Comparison of ENCODE assay signal across 8 cellular contexts in genomic region chr7:91264083-91264923, GRCh38. TPM values are rescaled to one million over a fixed set of nuclear protein-coding genes. Genes with fewer than 3 reads are reported as not detected.
DNase-seq lines count a peak whose midpoint lies in the region; ATAC-seq and TF ChIP-seq lines count a peak whose summit lies in the region.

FZD1 (plus strand) TSS chr7:91264433; CDS start chr7:91264881, 448 bp downstream.

- peak within 1 kb of the TSS; percentile 96 for H3K4me3 ChIP-seq in ACC112 (ENCODE audit: low read depth, low read length)
- H3K4me3 ChIP-seq in smooth muscle cell: peak within 1 kb of the TSS; percentile 95

- WGBS in smooth muscle cell (ENCODE audit: low lambda C conversion rate): under 1% methylated on average over 75 of the region's 89 CpGs

- peaks cover 6% of the 10 kb centered on the region for H3K4me1 Mint-ChIP-seq in T-helper 17 cell

- H3K9me3 ChIP-seq in T-helper 17 cell (ENCODE audit: control insufficient read depth, low read length, poor library complexity, severe bottlenecking): no peaks in the 10 kb centered on the region
- no peaks in the 10 kb centered on the region for H3K9me3 ChIP-seq in smooth muscle cell (replicated peaks; ENCODE audit: low read depth)

- TF ChIP-seq CTCF in smooth muscle cell (IDR thresholded peaks at IDR 0.05; ENCODE audit: borderline replicate concordance, insufficient read depth, poor library complexity, severe bottlenecking): no peak

- DNase-seq in NCI-H1694 treated with DMSO at 0.1 percent for 48 hours (lab: John Stamatoyannopoulos, UW) (peak; percentile 94), T-helper 17 cell (no peak), cerebellum (ENCODE audit: low spot score) (peak; percentile 93), islet precursor cell (peak; percentile 99), smooth muscle cell (lab: John Stamatoyannopoulos, UW; ENCODE audit: unreplicated experiment) (peak; percentile 81)

- peak within 1 kb of the TSS; percentile 95 for H3K9ac ChIP-seq in smooth muscle cell (ENCODE audit: low read depth)

- peaks cover 53% of the 10 kb centered on the region for H3K27me3 Mint-ChIP-seq in T-helper 17 cell

- ATAC-seq in GM18519 (IDR thresholded peaks at IDR 0.05; ENCODE audit: low FRiP score, unreplicated experiment) (peak; percentile 86), HG02981 (IDR thresholded peaks at IDR 0.05; ENCODE audit: unreplicated experiment) (peak; percentile 88), T-helper 17 cell (peak; percentile 74)

- peak within 1 kb of the TSS; percentile 85 for H3K4me3 Mint-ChIP-seq in T-helper 17 cell

- peaks cover 26% of the 10 kb centered on the region for H3K4me1 ChIP-seq in ACC112 (ENCODE audit: control insufficient read depth, insufficient read depth, low read length, unreplicated experiment)
- peaks cover 19% of the 10 kb centered on the region for H3K4me1 ChIP-seq in smooth muscle cell (ENCODE audit: low read depth)

- H3F3A ChIP-seq in smooth muscle cell (ENCODE audit: low read depth): no peaks in the 10 kb centered on the region

- H3K36me3 ChIP-seq in ACC112 (ENCODE audit: insufficient read depth, low read length) (no peaks in the 10 kb centered on the region), smooth muscle cell (ENCODE audit: low read depth) (no peaks in the 10 kb centered on the region)

- H3K4me2 ChIP-seq in smooth muscle cell: peak within 1 kb of the TSS; percentile 92

- peaks cover 2% of the 10 kb centered on the region for H3K36me3 Mint-ChIP-seq in T-helper 17 cell (ENCODE audit: low read depth)

- H3K27me3 ChIP-seq in ACC112 (ENCODE audit: insufficient read depth, low read length): no peaks in the 10 kb centered on the region
- H3K27me3 ChIP-seq in smooth muscle cell (ENCODE audit: low read depth): peaks cover 15% of the 10 kb centered on the region

- H3K27ac ChIP-seq in ACC112 (ENCODE audit: low read depth, low read length) (peak within 1 kb of the TSS; percentile 72), smooth muscle cell (ENCODE audit: low read depth) (peak within 1 kb of the TSS; percentile 89)

- peaks cover 22% of the 10 kb centered on the region for H3K79me2 ChIP-seq in ACC112 (ENCODE audit: control insufficient read depth, insufficient read depth, low read length, unreplicated experiment)
- peaks cover 43% of the 10 kb centered on the region for H3K79me2 ChIP-seq in smooth muscle cell (ENCODE audit: low read depth)

- no peak within 1 kb of the TSS for H3K27ac Mint-ChIP-seq in T-helper 17 cell

- H4K20me1 ChIP-seq in smooth muscle cell (ENCODE audit: low read depth): peaks cover 31% of the 10 kb centered on the region

- H2AFZ ChIP-seq in ACC112 (ENCODE audit: low read length, unreplicated experiment) (peak within 1 kb of the TSS; percentile 95), smooth muscle cell (ENCODE audit: low read depth) (peak within 1 kb of the TSS; percentile 78)

RNA-seq across cellular contexts. Expression of gene FZD1, which starts in this region (rescaled TPM):
- total RNA-seq in T-helper 17 cell (under 1 TPM; 0.13 to 0.17 TPM), cerebellum (14.8 TPM), smooth muscle cell (32.4 and 42.1 TPM in 2 replicates)
- 25.3 and 36.2 TPM in 2 replicates for polyA plus RNA-seq in smooth muscle cell

Comparison
In these comparisons a context has a peak if more than half of its experiments do, and no peak if none do; other contexts are left out.
1. RNA of gene FZD1 (total RNA-seq): 32.4 to 42.1 TPM in smooth muscle cell and 14.8 TPM in cerebellum (single experiment); 0.13 to 0.17 TPM in T-helper 17 cell; every median in the first group is over 10 times any median in the second.
2. Peak in ATAC-seq in T-helper 17 cell; RNA of the gene not detected or under 1 TPM.
3. DNase-seq: peak in NCI-H1694 treated with DMSO at 0.1 percent for 48 hours (single experiment), cerebellum (single experiment), islet precursor cell (single experiment) and smooth muscle cell (single experiment); none in T-helper 17 cell (0 of 3).
4. Peak in every context shown above with its lines, with median percentiles within 50 percentile points of each other: ATAC-seq.